9 cellular contexts compared by ENCODE assay signal in the genomic region with DNA sequence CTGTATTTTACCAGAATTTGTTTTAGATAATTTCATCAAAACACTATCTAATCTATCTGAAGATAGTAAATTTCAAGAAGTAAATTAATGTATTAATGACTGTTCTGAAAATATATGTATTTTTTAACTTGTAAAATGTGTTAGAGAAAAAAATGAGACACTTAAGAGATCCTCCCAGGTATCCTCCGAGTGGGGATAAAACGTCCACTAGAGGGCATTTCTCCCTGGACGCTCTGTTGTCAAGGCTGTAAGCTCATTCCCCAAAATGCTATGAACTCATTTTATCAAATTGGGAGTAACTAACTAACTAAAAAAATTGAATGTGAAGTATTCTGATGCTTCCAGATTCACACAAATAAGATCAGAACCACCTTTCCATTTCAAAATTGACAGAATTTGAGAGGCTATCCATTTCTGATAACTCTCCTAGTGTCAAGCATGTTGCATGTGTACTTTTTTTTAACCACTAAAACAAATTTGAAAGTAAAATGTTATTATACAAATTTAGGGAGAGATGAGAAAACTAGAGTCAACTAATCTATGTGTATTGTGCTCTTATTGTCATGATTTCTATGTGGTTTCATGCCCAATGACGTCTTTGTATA.
DNase-seq lines count a peak whose midpoint lies in the region; ATAC-seq and TF ChIP-seq lines count a peak whose summit lies in the region.
"Had no signal": no experiment of that assay in that cellular context is flagged by ENCODE, and none has a peak within 500 bp of the region (broad histone marks: within the 10 kb centered on the region; RNA-seq: fewer than 3 reads in every experiment).

No MANE protein-coding gene starts in this region.

- ATAC-seq in HG03097 (IDR thresholded peaks at IDR 0.05; ENCODE audit: low FRiP score, unreplicated experiment) = peak; percentile 60
- no peak for ATAC-seq in HG03442 (IDR thresholded peaks at IDR 0.05; ENCODE audit: unreplicated experiment)

- no peaks in the 10 kb centered on the region for H3K27me3 Mint-ChIP-seq in progenitor cell of endocrine pancreas

- H3K4me3 Mint-ChIP-seq in progenitor cell of endocrine pancreas (ENCODE audit: low read depth) = no peak overlapping the region
- H3K4me3 Mint-ChIP-seq: IgD-negative memory B cell had no signal

- TF ChIP-seq CTCF in AG10803 (conservative IDR thresholded peaks at IDR 0.05; ENCODE audit: low read length) = peak; percentile 34
- peak; percentile 48; the same call in 1 of the 2 replicates for TF ChIP-seq CTCF in GM12874 (IDR thresholded peaks at IDR 0.05; ENCODE audit: insufficient read depth, low read depth, low read length)
- peak; percentile 83 for TF ChIP-seq CTCF in fibroblast of pulmonary artery (IDR thresholded peaks at IDR 0.05; ENCODE audit: low read length, missing control alignments)
- TF ChIP-seq CTCF in progenitor cell of endocrine pancreas (IDR thresholded peaks at IDR 0.05; ENCODE audit: unreplicated experiment) = peak; percentile 81

- H3K36me3 Mint-ChIP-seq in progenitor cell of endocrine pancreas (ENCODE audit: insufficient read depth) = no peaks in the 10 kb centered on the region
- H3K36me3 Mint-ChIP-seq: IgD-negative memory B cell had no signal

- no peak for DNase-seq in AG10803 (ENCODE audit: low read depth)
- peak; percentile 31 for DNase-seq in RPMI8226
- DNase-seq in fibroblast of pulmonary artery (ENCODE audit: low read depth) = peak; percentile 70
- DNase-seq in progenitor cell of endocrine pancreas (ENCODE audit: low spot score, unreplicated experiment) = no peak
- DNase-seq in NCI-H1436 (lab: John Stamatoyannopoulos, UW) = no peak

- no peak overlapping the region for H3K4me3 ChIP-seq in AG10803 (ENCODE audit: low read length)
- H3K4me3 ChIP-seq in fibroblast of pulmonary artery (replicated peaks; ENCODE audit: low read depth, low read length) = no peak overlapping the region

- no peaks in the 10 kb centered on the region for H3K9me3 Mint-ChIP-seq in progenitor cell of endocrine pancreas (ENCODE audit: low read depth)
- H3K9me3 Mint-ChIP-seq: IgD-negative memory B cell had no signal

- no peak overlapping the region for H3K27ac Mint-ChIP-seq in progenitor cell of endocrine pancreas
- H3K27ac Mint-ChIP-seq: IgD-negative memory B cell had no signal

- peaks cover 4% of the 10 kb centered on the region for H3K4me1 Mint-ChIP-seq in progenitor cell of endocrine pancreas (ENCODE audit: low read depth)
- H3K4me1 Mint-ChIP-seq: IgD-negative memory B cell had no signal

Comparison
In these comparisons a context has a peak if more than half of its experiments do, and no peak if none do; other contexts are left out.
1. DNase-seq: peak in RPMI8226 (single experiment) and fibroblast of pulmonary artery (single experiment); none in AG10803 (single experiment), progenitor cell of endocrine pancreas (single experiment) and NCI-H1436 (single experiment).
2. Peak in every context shown above with its lines, with median percentiles within 50 percentile points of each other: CTCF ChIP-seq.